In genomic region chr16:20918486-20919239, GRCh38 we compare ENCODE assay signal across 14 cellular contexts. TPM values are rescaled to one million over a fixed set of nuclear protein-coding genes. Genes with fewer than 3 reads are reported as not detected.
A peak's percentile ranks its signal among the peaks of the same experiment; 100 is the strongest.
DNase-seq lines count a peak whose midpoint lies in the region; ATAC-seq and TF ChIP-seq lines count a peak whose summit lies in the region.
"Had no signal": no experiment of that assay in that cellular context is flagged by ENCODE, and none has a peak within 500 bp of the region (broad histone marks: within the 10 kb centered on the region; RNA-seq: fewer than 3 reads in every experiment).

No MANE protein-coding gene starts in this region.

- H3K9me3 ChIP-seq in mammary epithelial cell (replicated peaks; ENCODE audit: insufficient read depth, low read length) (no peaks in the 10 kb centered on the region), liver (ENCODE audit: control insufficient read depth in 4 of 4, low read length in 3 of 4) (no peaks in the 10 kb centered on the region), PC-9 (ENCODE audit: insufficient read depth, low read depth) (no peaks in the 10 kb centered on the region)
- H3K9me3 ChIP-seq: transverse colon had no signal

- H3K9me3 Mint-ChIP-seq in activated T-cell treated with anti-CD3 and anti-CD28 coated beads, Interleukin-2, amount 50 U/mL, for 72 hours: no peaks in the 10 kb centered on the region
- H3K9me3 Mint-ChIP-seq: naive B cell had no signal

- intact Hi-C loops in mammary epithelial cell (cut with micrococcal nuclease): no loop called here
- intact Hi-C loops in PC-9 (cut with micrococcal nuclease; ENCODE audit: unreplicated experiment): no loop called here

- H3K36me3 ChIP-seq in mammary epithelial cell (ENCODE audit: insufficient read depth, low read length) (no peaks in the 10 kb centered on the region), liver (ENCODE audit: control insufficient read depth in 4 of 4, insufficient read depth in 3 of 4, low read depth in 1 of 4, low read length in 3 of 4) (peaks cover 2 to 4% (median 3%) of the 10 kb centered on the region in 4 donors), PC-9 (ENCODE audit: low read depth) (0 out of 2 replicates have a peak, but pooled peaks cover 3% of the 10 kb centered on the region)

- dilution Hi-C loops in mammary epithelial cell (cut with HindIII; ENCODE audit: low sequenced_read_pairs): loop anchor here (10.0 kb wide), 1 partner anchor 54 kb away; no protein-coding TSS in a partner anchor

- peaks cover 12% of the 10 kb centered on the region; the same call in 1 of the 2 replicates for H3F3A ChIP-seq in PC-9 (ENCODE audit: insufficient read depth, low read depth)

- H3K9me2 ChIP-seq in PC-9 (ENCODE audit: insufficient read depth): no peaks in the 10 kb centered on the region

- peak overlapping the region in 1 of 2 donors; percentile 4 for H3K4me3 Mint-ChIP-seq in activated T-cell treated with anti-CD3 and anti-CD28 coated beads, Interleukin-2, amount 50 U/mL, for 72 hours

- peak in 1 of 2 donors; percentile 36 for TF ChIP-seq RAD21 in liver (IDR thresholded peaks at IDR 0.05)

- H3K4me2 ChIP-seq in mammary epithelial cell (ENCODE audit: insufficient read depth, low read depth, low read length) (peak overlapping the region; percentile 11), PC-9 (no peak overlapping the region)

- H3K27ac Mint-ChIP-seq in activated T-cell treated with anti-CD3 and anti-CD28 coated beads, Interleukin-2, amount 50 U/mL, for 72 hours: peak overlapping the region; percentile 92

- no peak for TF ChIP-seq CTCF in mammary epithelial cell (conservative IDR thresholded peaks at IDR 0.05 in 1 of 2, IDR thresholded peaks at IDR 0.05 in 1 of 2; ENCODE audit: extremely low read depth in 1 of 2, insufficient read depth in 1 of 2, low read depth in 1 of 2, low read length in 2 of 2)
- TF ChIP-seq CTCF in liver (IDR thresholded peaks at IDR 0.05; ENCODE audit: low read depth, low read length, missing input control): no peak
- no peak for TF ChIP-seq CTCF in PC-9 (conservative IDR thresholded peaks at IDR 0.05)

- H3K4me3 ChIP-seq in mammary epithelial cell (replicated peaks in 1 of 3; ENCODE audit: insufficient read depth in 1 of 3, low read depth in 2 of 3, low read length in 3 of 3) (no peak overlapping the region), liver (ENCODE audit: low read depth in 1 of 3, low read length in 3 of 3) (no peak overlapping the region), PC-9 (no peak overlapping the region)
- H3K4me3 ChIP-seq: SK-N-MC, transverse colon had no signal

- H3K27me3 ChIP-seq in mammary epithelial cell (ENCODE audit: insufficient read depth, low read length) (no peaks in the 10 kb centered on the region), liver (ENCODE audit: control insufficient read depth in 4 of 4, insufficient read depth in 4 of 4, low read length in 3 of 4) (no peaks in the 10 kb centered on the region), PC-9 (ENCODE audit: insufficient read depth, low read depth) (no peaks in the 10 kb centered on the region)
- H3K27me3 ChIP-seq: transverse colon had no signal

- H4K20me1 ChIP-seq in mammary epithelial cell (ENCODE audit: insufficient read depth, low read length): no peaks in the 10 kb centered on the region
- no peaks in the 10 kb centered on the region for H4K20me1 ChIP-seq in PC-9 (ENCODE audit: insufficient read depth)

- CTCF ChIA-PET in mammary epithelial cell (lab: Charles Lee; ENCODE audit: low non-redundant PET) (no interaction called here), PC-9 (lab: Charles Lee) (no interaction called here)

- in situ Hi-C loops in mammary epithelial cell (cut with MboI; ENCODE audit: low sequenced_read_pairs in 2 of 2): no loop called here

- peak in 1 of 2 donors; percentile 35 for ATAC-seq in activated T-cell treated with anti-CD3 and anti-CD28 coated beads, Interleukin-2, amount 50 U/mL, for 72 hours (replicated peaks in 1 of 2)

- peaks cover 3% of the 10 kb centered on the region in 2 donors for H3K36me3 Mint-ChIP-seq in activated T-cell treated with anti-CD3 and anti-CD28 coated beads, Interleukin-2, amount 50 U/mL, for 72 hours (ENCODE audit: insufficient read depth in 2 of 2)

- no TSS peak for BruUV-seq in mammary epithelial cell (replicated peaks; lab: Mats Ljungman, UMichigan)
- no TSS peak for BruUV-seq in PC-9 (replicated peaks; lab: Mats Ljungman, UMichigan)

- no peaks in the 10 kb centered on the region for H3K27me3 Mint-ChIP-seq in activated T-cell treated with anti-CD3 and anti-CD28 coated beads, Interleukin-2, amount 50 U/mL, for 72 hours (ENCODE audit: low read depth)
- H3K27me3 Mint-ChIP-seq: naive B cell had no signal

- H3K4me1 Mint-ChIP-seq in activated T-cell treated with anti-CD3 and anti-CD28 coated beads, Interleukin-2, amount 50 U/mL, for 72 hours (ENCODE audit: low read depth): peaks cover 12% of the 10 kb centered on the region

- no peaks in the 10 kb centered on the region for H3K79me2 ChIP-seq in mammary epithelial cell (ENCODE audit: insufficient read depth, low read length)
- peaks cover 5% of the 10 kb centered on the region; the same call in 1 of the 2 replicates for H3K79me2 ChIP-seq in PC-9 (ENCODE audit: low read depth)

- H2AFZ ChIP-seq in mammary epithelial cell (ENCODE audit: low read depth, low read length): peak overlapping the region; percentile 64
- H2AFZ ChIP-seq in PC-9: no peak overlapping the region

- no peak for DNase-seq in activated T-cell treated with anti-CD3 and anti-CD28 coated beads, Interleukin-2, amount 50 U/mL, for 72 hours
- no peak for DNase-seq in activated T-cell treated with anti-CD3 and anti-CD28 coated beads, Interleukin-2, amount 50 U/mL, for 1 hour
- DNase-seq in mammary epithelial cell (peak; percentile 47), RPMI8226 (no peak), PC-9 (no peak), T-helper 2 cell (no peak), HCEC 1CT (no peak)
- DNase-seq: hippocampal formation; naive B cell; NCI-H345; stimulated activated CD4-positive, alpha-beta T cell treated with anti-CD3 and anti-CD28 coated beads, Interleukin-4, amount 100 ng/mL, for 1 hour; transverse colon had no signal

- WGBS in mammary epithelial cell (ENCODE audit: low coverage, missing lambda C conversion rate): 39% methylated on average over 4 of the region's 4 CpGs
- WGBS in liver: 52% methylated on average over 4 of the region's 4 CpGs

- POLR2A ChIA-PET in PC-9 (lab: Charles Lee; ENCODE audit: unreplicated experiment): no interaction called here

- peaks cover 10% of the 10 kb centered on the region for H3K4me1 ChIP-seq in mammary epithelial cell (ENCODE audit: insufficient read depth, low read length)
- H3K4me1 ChIP-seq in liver (ENCODE audit: control insufficient read depth in 4 of 4, insufficient read depth in 4 of 4, low read length in 3 of 4): peaks cover 2 to 8% (median 5%) of the 10 kb centered on the region in 4 donors
- H3K4me1 ChIP-seq in PC-9 (replicated peaks; ENCODE audit: insufficient read depth): peaks cover 13% of the 10 kb centered on the region
- H3K4me1 ChIP-seq: transverse colon had no signal

- no peak overlapping the region for H3K9ac ChIP-seq in mammary epithelial cell (ENCODE audit: insufficient read depth, low read length)
- H3K9ac ChIP-seq in liver (ENCODE audit: low read depth in 1 of 2, low read length in 2 of 2): no peak overlapping the region

- H3K27ac ChIP-seq in mammary epithelial cell (ENCODE audit: insufficient read depth, low read depth, low read length) (no peak overlapping the region), liver (ENCODE audit: low read depth in 1 of 2, low read length in 2 of 2) (no peak overlapping the region), PC-9 (no peak overlapping the region)
- H3K27ac ChIP-seq: SK-N-MC, transverse colon had no signal

TF ChIP-seq in liver, 16 proteins besides CTCF, POLR2A, EP300 and RAD21 (continues in another document):
- TF ChIP-seq JUND (IDR thresholded peaks at IDR 0.05) (peak; percentile 33 to 51), FOXA1 (IDR thresholded peaks at IDR 0.05) (no peak), TAF1 (conservative IDR thresholded peaks at IDR 0.05) (no peak), REST (IDR thresholded peaks at IDR 0.05) (no peak), GABPA (IDR thresholded peaks at IDR 0.05 in 1 of 2, conservative IDR thresholded peaks at IDR 0.05 in 1 of 2) (no peak), YY1 (IDR thresholded peaks at IDR 0.05) (peak; percentile 58), HNF4G (IDR thresholded peaks at IDR 0.05) (peak; percentile 29), HNF4A (conservative IDR thresholded peaks at IDR 0.05) (peak; percentile 72 to 80)

RNA-seq across cellular contexts. Expression of gene LYRM1, which starts 18.1 kb away (rescaled TPM):
- 10 to 100 TPM; 31.8 to 44.0 TPM for total RNA-seq in activated T-cell treated with anti-CD3 and anti-CD28 coated beads, Interleukin-2, amount 50 U/mL, for 72 hours
- total RNA-seq in mammary epithelial cell (10 to 100 TPM; 20.8 to 24.3 TPM), liver (10 to 100 TPM; 33.2 to 49.5 TPM), PC-9 (2021) (32.2 and 51.7 TPM in 2 replicates)
- polyA plus RNA-seq in mammary epithelial cell (25.3 TPM), liver (10 to 100 TPM; 52.0 to 57.3 TPM)
- polyA minus RNA-seq in mammary epithelial cell: 10.0 TPM

RNA-seq across cellular contexts. Expression of gene DCUN1D3, which starts 18.5 kb away (rescaled TPM):
- 1 to 10 TPM; 5.7 to 9.9 TPM for total RNA-seq in activated T-cell treated with anti-CD3 and anti-CD28 coated beads, Interleukin-2, amount 50 U/mL, for 72 hours
- total RNA-seq in mammary epithelial cell (10 to 100 TPM; 20.2 to 25.0 TPM), liver (10 to 100 TPM in 1 of 2 donors, 1 to 10 TPM in 1; 4.9 to 16.8 TPM), PC-9 (2021) (11.8 and 14.6 TPM in 2 replicates)
- polyA plus RNA-seq in mammary epithelial cell (5.4 TPM), liver (1 to 10 TPM; 2.7 to 4.6 TPM)
- 10.9 TPM for polyA minus RNA-seq in mammary epithelial cell
